1 cellular context compared by ENCODE assay signal in genomic region chr13:52010890-52011689, GRCh38.
TF ChIP-seq lines count a peak whose summit lies in the region.

Gene ATP7B, minus strand, starts transcription at chr13:52011450. Its CDS starts 113 bp downstream, at chr13:52011337.

TF ChIP-seq in HEK293, 187 proteins besides CTCF, POLR2A, EP300 and RAD21 (continued from another document):
- peak; percentile 47; the same call in 1 of the 2 replicates for TF ChIP-seq GLIS1 (tag by site-specific recombination; IDR thresholded peaks at IDR 0.05)
- TF ChIP-seq SP2 (tag by site-specific recombination; IDR thresholded peaks at IDR 0.05) = peak; percentile 9; the same call in 1 of the 2 replicates
- TF ChIP-seq ZBTB6 (tag by site-specific recombination; IDR thresholded peaks at IDR 0.05) = 0 out of 2 replicates have a peak, but pooled peaks have one; percentile 17
- TF ChIP-seq ZNF341 (tag by site-specific recombination; IDR thresholded peaks at IDR 0.05; ENCODE audit: low read depth) = peak; percentile 55; the same call in 1 of the 2 replicates
- TF ChIP-seq SCRT1 (tag by site-specific recombination; IDR thresholded peaks at IDR 0.05; ENCODE audit: borderline replicate concordance) = no peak
- TF ChIP-seq ZNF223 (tag by site-specific recombination; IDR thresholded peaks at IDR 0.05) = no peak
- 0 out of 2 replicates have a peak, but pooled peaks have one; percentile 8 for TF ChIP-seq ZFHX2 (tag by site-specific recombination; conservative IDR thresholded peaks at IDR 0.05)
- 0 out of 2 replicates have a peak, but pooled peaks have one; percentile 14 for TF ChIP-seq ZNF324 (tag by site-specific recombination; IDR thresholded peaks at IDR 0.05)
- TF ChIP-seq GLIS2 (tag by site-specific recombination; IDR thresholded peaks at IDR 0.05) = peak; percentile 65
- peak; percentile 75; the same call in 1 of the 2 replicates for TF ChIP-seq ZNF335 (tag by site-specific recombination; conservative IDR thresholded peaks at IDR 0.05)
- 0 out of 2 replicates have a peak, but pooled peaks have one; percentile 22 for TF ChIP-seq ZNF629 (tag by site-specific recombination; IDR thresholded peaks at IDR 0.05)
- TF ChIP-seq ZSCAN30 (tag by site-specific recombination; IDR thresholded peaks at IDR 0.05) = no peak
- TF ChIP-seq ZIC2 (tag by site-specific recombination; IDR thresholded peaks at IDR 0.05) = peak; percentile 50
TF ChIP-seq in HEK293: peak in this region for 17.
